9 cellular contexts compared by ENCODE assay signal in genomic region chr16:66274335-66275110, GRCh38.
A peak's percentile ranks its signal among the peaks of the same experiment; 100 is the strongest.
DNase-seq lines count a peak whose midpoint lies in the region; ATAC-seq and TF ChIP-seq lines count a peak whose summit lies in the region.
"Had no signal": no experiment of that assay in that cellular context is flagged by ENCODE, and none has a peak within 500 bp of the region (broad histone marks: within the 10 kb centered on the region; RNA-seq: fewer than 3 reads in every experiment).

No MANE protein-coding gene starts in this region.

- peaks cover 44 to 45% of the 10 kb centered on the region in 2 experiments for H3K4me1 Mint-ChIP-seq in H9
- peaks cover 0 to 10% of the 10 kb centered on the region in 2 donors for H3K4me1 Mint-ChIP-seq in effector memory CD8-positive, alpha-beta T cell (ENCODE audit: low read depth in 2 of 2)

- no peak overlapping the region for H3K27ac ChIP-seq in H9 (ENCODE audit: insufficient read length, low read depth, low read length)
- H3K27ac ChIP-seq in Panc1 (ENCODE audit: low read length): no peak overlapping the region

- no peaks in the 10 kb centered on the region for H3K79me2 ChIP-seq in H9 (ENCODE audit: insufficient read depth, low read length)

- H2AFZ ChIP-seq in H9 (ENCODE audit: low read length): no peak overlapping the region

- no peak overlapping the region for H3K18ac ChIP-seq in H9 (ENCODE audit: insufficient read length, low read depth, low read length)

- no peaks in the 10 kb centered on the region for H3K36me3 ChIP-seq in Panc1 (ENCODE audit: control insufficient read depth, insufficient read depth, low read length)

- no peak overlapping the region for H3K14ac ChIP-seq in H9 (ENCODE audit: insufficient read depth, low read length)

- no peaks in the 10 kb centered on the region for H3K4me1 ChIP-seq in H9 (ENCODE audit: insufficient read depth, low read length)
- no peaks in the 10 kb centered on the region for H3K4me1 ChIP-seq in Panc1 (ENCODE audit: control insufficient read depth, insufficient read depth, low read length)

- no peak overlapping the region for H4K5ac ChIP-seq in H9 (ENCODE audit: insufficient read length, low read depth, low read length)

- H3K4me2 ChIP-seq in H9 (ENCODE audit: insufficient read depth, insufficient read length, low read length): no peak overlapping the region

- H3K23ac ChIP-seq in H9 (ENCODE audit: insufficient read length, low read depth, low read length): no peak overlapping the region

- H3K27ac Mint-ChIP-seq in H9: no peak overlapping the region; a peak in 1 of 7 replicates
- no peak overlapping the region for H3K27ac Mint-ChIP-seq in effector memory CD8-positive, alpha-beta T cell
- H3K27ac Mint-ChIP-seq: stimulated activated naive CD8-positive, alpha-beta T cell treated with anti-CD3 and anti-CD28 coated beads, Interleukin-15, Interleukin-2, amounts not matched to agents 100 ng/mL and 50 ng/mL, for 24 hours had no signal

- no CpG with 5 or more reads among the region's 9 CpGs for WGBS in H9 (ENCODE audit: extremely low coverage, insufficient read length, low lambda C conversion rate)

- H4K8ac ChIP-seq in H9 (replicated peaks; ENCODE audit: insufficient read length, low read depth, low read length): no peak overlapping the region

- peaks cover 11 to 15% of the 10 kb centered on the region in 2 experiments for H3K9me3 Mint-ChIP-seq in H9
- H3K9me3 Mint-ChIP-seq in effector memory CD8-positive, alpha-beta T cell: peaks cover 6 to 13% of the 10 kb centered on the region in 2 donors

- H3K4ac ChIP-seq in H9 (ENCODE audit: low read depth, low read length): no peak overlapping the region

- H3K36me3 Mint-ChIP-seq in H9 (ENCODE audit: insufficient read depth in 1 of 3, low read depth in 3 of 3): peaks cover 0 to 15% (median 5%) of the 10 kb centered on the region in 3 experiments; a peak in 4 of 7 replicates
- H3K36me3 Mint-ChIP-seq in effector memory CD8-positive, alpha-beta T cell (ENCODE audit: insufficient read depth): peaks cover 6% of the 10 kb centered on the region

- H3K4me3 ChIP-seq in Panc1 (ENCODE audit: low read depth in 2 of 2, low read length in 2 of 2): no peak overlapping the region

- DNase-seq in COR-L47 (lab: John Stamatoyannopoulos, UW) (peak; percentile 35), H9 (peak; percentile 16), Panc1 (ENCODE audit: low read depth, low spot score) (no peak), fibroblast of gingiva (ENCODE audit: low read depth) (peak; percentile 61), left ventricle myocardium superior (no peak)
- no peak for DNase-seq in effector memory CD8-positive, alpha-beta T cell

- no peaks in the 10 kb centered on the region for H3K23me2 ChIP-seq in H9 (ENCODE audit: insufficient read length, low read depth, low read length, poor library complexity, severe bottlenecking)

- H2BK5ac ChIP-seq in H9 (ENCODE audit: insufficient read length, low read length): no peak overlapping the region

- CTCF ChIA-PET in Panc1 (lab: Charles Lee): no interaction called here

- peaks cover 16% of the 10 kb centered on the region for H3K27me3 Mint-ChIP-seq in H9 (ENCODE audit: low read depth)
- H3K27me3 Mint-ChIP-seq in effector memory CD8-positive, alpha-beta T cell: peaks cover 58 to 88% of the 10 kb centered on the region in 2 donors

- no peak overlapping the region for H2BK12ac ChIP-seq in H9 (ENCODE audit: insufficient read length, low read depth, low read length)

- ATAC-seq in Panc1: peak; percentile 72
- ATAC-seq in GM19467 (IDR thresholded peaks at IDR 0.05; ENCODE audit: unreplicated experiment): no peak
- ATAC-seq in HG02852 (IDR thresholded peaks at IDR 0.05; ENCODE audit: unreplicated experiment): no peak
- ATAC-seq in effector memory CD8-positive, alpha-beta T cell (replicated peaks): no peak
- no peak for ATAC-seq in left ventricle myocardium superior

- no peak overlapping the region for H2AK5ac ChIP-seq in H9 (ENCODE audit: insufficient read length, low read length)

- H2BK20ac ChIP-seq in H9 (ENCODE audit: low read depth, low read length, poor library complexity, severe bottlenecking): no peak overlapping the region

- H3K27me3 ChIP-seq in H9 (ENCODE audit: insufficient read depth, low read length) (no peaks in the 10 kb centered on the region), Panc1 (ENCODE audit: control insufficient read depth, insufficient read depth, low read length) (no peaks in the 10 kb centered on the region)

- H2BK120ac ChIP-seq in H9 (ENCODE audit: low read depth, low read length, poor library complexity, severe bottlenecking): no peak overlapping the region

- H4K20me1 ChIP-seq in H9 (ENCODE audit: control insufficient read depth, insufficient read depth, insufficient read length): no peaks in the 10 kb centered on the region

- H3K9me3 ChIP-seq in H9 (ENCODE audit: control insufficient read depth, low read depth, low read length): no peaks in the 10 kb centered on the region
- H3K9me3 ChIP-seq in Panc1 (ENCODE audit: control insufficient read depth, insufficient read depth, low read depth, low read length): no peaks in the 10 kb centered on the region

- no peak overlapping the region for H3K56ac ChIP-seq in H9 (ENCODE audit: insufficient read length, low read depth, low read length)

- POLR2A ChIA-PET in Panc1 (lab: Charles Lee): no interaction called here

- no peak overlapping the region for H3K9ac ChIP-seq in H9 (ENCODE audit: extremely low read depth, insufficient read length, low read length)

- intact Hi-C loops in Panc1 (cut with micrococcal nuclease; ENCODE audit: unreplicated experiment) (loop anchor here (1.0 to 10.0 kb wide), 3 partner anchors 41 to 1140 kb away; no protein-coding TSS in a partner anchor), left ventricle myocardium superior (cut with micrococcal nuclease) (no loop called here)

- no TSS peak for BruUV-seq in Panc1 (replicated peaks; lab: Mats Ljungman, UMichigan)

- H3K79me1 ChIP-seq in H9 (ENCODE audit: insufficient read depth, low read depth, low read length, poor library complexity, severe bottlenecking): no peaks in the 10 kb centered on the region

- H3T11ph ChIP-seq in H9 (ENCODE audit: low read length): no peak overlapping the region

- peak; percentile 39 for TF ChIP-seq CTCF in H9 (conservative IDR thresholded peaks at IDR 0.05)
- TF ChIP-seq CTCF in Panc1 (IDR thresholded peaks at IDR 0.05): peak; percentile 54

- in situ Hi-C loops in Panc1 (cut with HindIII; ENCODE audit: low pct_unique_long_range_greater_than_20kb, low sequenced_read_pairs): no loop called here

- no peak overlapping the region for H3K4me3 Mint-ChIP-seq in H9
- H3K4me3 Mint-ChIP-seq in effector memory CD8-positive, alpha-beta T cell: peak overlapping the region in 1 of 2 donors; percentile 26
- H3K4me3 Mint-ChIP-seq: stimulated activated naive CD8-positive, alpha-beta T cell treated with anti-CD3 and anti-CD28 coated beads, Interleukin-15, Interleukin-2, amounts not matched to agents 100 ng/mL and 50 ng/mL, for 24 hours had no signal

- no peak overlapping the region for H4K91ac ChIP-seq in H9 (ENCODE audit: insufficient read length, low read depth, low read length)

- H2BK15ac ChIP-seq in H9 (ENCODE audit: low read depth, low read length): no peak overlapping the region

Comparison
In these comparisons a context has a peak if more than half of its experiments do, and no peak if none do; other contexts are left out.
1. DNase-seq: peak in COR-L47 (single experiment), H9 (single experiment) and fibroblast of gingiva (single experiment); none in Panc1 (single experiment), effector memory CD8-positive, alpha-beta T cell (0 of 3) and left ventricle myocardium superior (single experiment).